Comparison of ENCODE assay signal across 17 cellular contexts in the genomic region with DNA sequence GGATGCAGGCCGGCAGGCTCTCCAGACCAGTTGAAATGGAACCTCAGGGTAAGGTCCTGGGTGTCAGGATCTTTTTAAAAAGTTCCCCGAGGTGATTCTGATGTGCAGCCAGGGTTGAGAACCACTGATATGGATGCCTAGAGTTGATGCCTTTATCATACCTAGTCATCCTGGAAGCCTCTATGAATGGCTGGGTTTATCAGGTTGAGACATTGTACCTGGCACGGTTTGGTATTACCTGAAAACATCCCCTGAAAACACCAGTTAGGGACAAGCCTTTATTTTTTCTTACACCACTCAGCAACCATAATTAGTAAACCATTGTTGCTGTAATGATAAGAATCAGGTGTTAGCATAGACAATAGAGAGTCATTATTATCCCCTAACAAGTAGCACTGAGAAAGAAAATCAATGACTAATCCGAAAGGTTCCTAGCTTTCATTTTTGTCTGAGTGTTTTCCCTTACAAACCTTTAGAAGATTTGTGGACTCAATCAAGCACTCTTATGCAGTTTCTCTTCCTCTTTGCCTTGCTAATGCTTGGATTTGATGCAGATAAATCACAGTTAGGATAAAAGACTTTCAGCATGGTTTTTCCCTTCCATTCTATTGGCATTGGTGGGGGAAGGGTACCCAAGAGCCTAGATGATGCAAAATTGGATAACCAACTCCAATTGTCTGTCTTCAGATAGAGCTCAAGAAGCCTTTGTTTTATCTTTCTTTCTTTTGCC.
"Had no signal": no experiment of that assay in that cellular context is flagged by ENCODE, and none has a peak within 500 bp of the region (broad histone marks: within the 10 kb centered on the region; RNA-seq: fewer than 3 reads in every experiment).

No MANE protein-coding gene starts in this region.

- ATAC-seq: activated CD8-positive, alpha-beta T cell treated with anti-CD3 and anti-CD28 coated beads for 36 hours; activated naive CD4-positive, alpha-beta T cell treated with anti-CD3 and anti-CD28 coated beads, Interleukin-2, amount 50 U/mL, for 72 hours; activated T-cell treated with anti-CD3 and anti-CD28 coated beads, Interleukin-2, amount 50 U/mL, for 72 hours; left ventricle myocardium superior; natural killer cell had no signal

- H3K4me1 ChIP-seq: right atrium auricular region had no signal

- H3K27ac ChIP-seq: right atrium auricular region, skin epidermis, transverse colon had no signal

- H3K4me3 ChIP-seq: right atrium auricular region, skin epidermis, transverse colon had no signal

- H3K36me3 ChIP-seq: right atrium auricular region, transverse colon had no signal

- DNase-seq: activated B cell treated with CpG ODN at 0.5 μM for 24 hours; activated CD4-positive, alpha-beta T cell treated with anti-CD3 and anti-CD28 coated beads for 48 hours; activated CD8-positive, alpha-beta memory T cell treated with anti-CD3 and anti-CD28 coated beads, Interleukin-2, amount 50 U/mL, for 4 hours; activated CD8-positive, alpha-beta T cell treated with anti-CD3 and anti-CD28 coated beads for 36 hours; activated gamma-delta T cell; activated T-cell treated with anti-CD3 and anti-CD28 coated beads, Interleukin-2, amount 50 U/mL, for 72 hours; amniotic stem cell; hippocampal formation; kidney; left ventricle myocardium superior; natural killer cell; stimulated activated CD4-positive, alpha-beta T cell treated with anti-CD3 and anti-CD28 coated beads, Interleukin-4, amount 100 ng/mL, for 24 hours; stimulated activated naive CD4-positive, alpha-beta T cell; transverse colon had no signal

- H3K27me3 ChIP-seq: transverse colon had no signal

- H3K9me3 ChIP-seq: right atrium auricular region, transverse colon had no signal
